20 cellular contexts compared by ENCODE assay signal in the genomic region with DNA sequence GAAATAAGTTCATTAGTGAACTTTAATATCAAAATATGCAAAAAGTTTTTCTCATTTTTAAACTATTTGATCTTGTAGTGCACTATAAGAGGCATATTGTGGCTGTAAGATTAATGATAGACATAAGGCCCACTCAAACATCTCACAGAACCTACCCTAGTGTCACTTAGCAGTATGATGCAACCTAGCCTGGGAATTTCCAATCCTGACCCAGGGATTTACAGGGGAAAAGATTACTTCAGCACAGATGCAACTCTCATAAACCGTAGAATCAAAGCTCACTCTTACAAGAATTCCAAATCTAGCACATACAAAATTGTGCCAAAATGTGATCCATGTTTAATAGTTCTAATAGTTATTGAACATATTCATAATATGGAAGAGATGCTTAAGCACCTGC.
"Had no signal": no experiment of that assay in that cellular context is flagged by ENCODE, and none has a peak within 500 bp of the region (broad histone marks: within the 10 kb centered on the region; RNA-seq: fewer than 3 reads in every experiment).

No MANE protein-coding gene starts in this region.

- H3K27me3 ChIP-seq: body of pancreas, esophagus squamous epithelium, tibial nerve, vagina had no signal

- DNase-seq: activated CD4-positive, alpha-beta T cell treated with anti-CD3 and anti-CD28 coated beads, Interleukin-2, amount 50 U/mL, for 48 hours; activated gamma-delta T cell treated with Interleukin-2 at 50 U/mL for 16 hours; activated T-cell treated with anti-CD3 and anti-CD28 coated beads for 4 hours; amygdala; body of pancreas; effector memory CD8-positive, alpha-beta T cell; esophagus squamous epithelium; hippocampal formation; islet precursor cell; right cardiac atrium; stimulated activated naive CD8-positive, alpha-beta T cell treated with anti-CD3 and anti-CD28 coated beads, Interleukin-15, Interleukin-2, amounts not matched to agents 100 U/mL and 50 U/mL, for 24 hours; substantia nigra; T-cell; T1000 had no signal

- H3K4me1 ChIP-seq: body of pancreas, esophagus squamous epithelium, prostate gland, tibial nerve, vagina had no signal

- H3K27ac ChIP-seq: body of pancreas, esophagus squamous epithelium, prostate gland, tibial nerve, vagina had no signal

- ATAC-seq: activated naive CD4-positive, alpha-beta T cell treated with anti-CD3 and anti-CD28 coated beads, Interleukin-2, amount 50 U/mL, for 72 hours; body of pancreas; effector memory CD8-positive, alpha-beta T cell; left lobe of liver; right cardiac atrium; stimulated activated naive CD8-positive, alpha-beta T cell treated with anti-CD3 and anti-CD28 coated beads, Interleukin-15, Interleukin-2, amounts not matched to agents 100 U/mL and 50 U/mL, for 24 hours; T-cell had no signal

- H3K9me3 ChIP-seq: body of pancreas, esophagus squamous epithelium, prostate gland, tibial nerve, vagina had no signal

- H3K36me3 ChIP-seq: esophagus squamous epithelium, prostate gland, tibial nerve, vagina had no signal

- H3K4me3 ChIP-seq: body of pancreas, esophagus squamous epithelium, lung, prostate gland, tibial nerve, vagina had no signal
